Comparison of ENCODE assay signal across 16 cellular contexts in genomic region chr15:83380026-83380425, GRCh38.
A peak's percentile ranks its signal among the peaks of the same experiment; 100 is the strongest.
DNase-seq lines count a peak whose midpoint lies in the region; ATAC-seq and TF ChIP-seq lines count a peak whose summit lies in the region.
"Had no signal": no experiment of that assay in that cellular context is flagged by ENCODE, and none has a peak within 500 bp of the region (broad histone marks: within the 10 kb centered on the region; RNA-seq: fewer than 3 reads in every experiment).

No MANE protein-coding gene starts in this region.

- DNase-seq in GM23248 (peak; percentile 53), PC-3 (peak; percentile 81), smooth muscle cell (lab: John Stamatoyannopoulos, UW; ENCODE audit: unreplicated experiment) (no peak), left ventricle myocardium superior (no peak), aorta (no peak), T-helper 9 cell (no peak)
- DNase-seq in effector memory CD8-positive, alpha-beta T cell: no peak
- DNase-seq: activated T-cell treated with anti-CD3 and anti-CD28 coated beads, Interleukin-2, amount 50 U/mL, for 4 hours; NCI-H1417 treated with DMSO at 0.1 percent for 48 hours had no signal

- POLR2A ChIA-PET in PC-3 (lab: Charles Lee; ENCODE audit: unreplicated experiment): interaction anchor here (0.7 kb wide), 1 partner anchor 87 kb away, joined by 3 read pairs; no protein-coding TSS in a partner anchor

- H3K9me3 ChIP-seq in GM23248 (ENCODE audit: low read depth) (no peaks in the 10 kb centered on the region), PC-3 (ENCODE audit: low read length) (no peaks in the 10 kb centered on the region), esophagus (ENCODE audit: control insufficient read depth in 2 of 2, insufficient read depth in 1 of 2, low read depth in 1 of 2, low read length in 1 of 2) (no peaks in the 10 kb centered on the region), smooth muscle cell (replicated peaks; ENCODE audit: low read depth) (no peaks in the 10 kb centered on the region), aorta (ENCODE audit: control insufficient read depth, low read length) (no peaks in the 10 kb centered on the region)
- H3K9me3 ChIP-seq: right lobe of liver, thoracic aorta had no signal

- CTCF ChIA-PET in PC-3 (lab: Charles Lee): interaction anchor here (0.5 to 1.5 kb wide), 6 partner anchors 55 to 132 kb away, joined by 3 to 23 read pairs (median 4); no protein-coding TSS in a partner anchor

- peak overlapping the region; percentile 65 for H3K4me2 ChIP-seq in GM23248 (ENCODE audit: unreplicated experiment)
- H3K4me2 ChIP-seq in PC-3 (ENCODE audit: low read length): peak overlapping the region; percentile 84
- peak overlapping the region; percentile 29 for H3K4me2 ChIP-seq in smooth muscle cell
- H3K4me2 ChIP-seq: KMS-11 had no signal

- in situ Hi-C loops in GM23248 (cut with MboI): no loop called here

- H3K4me3 Mint-ChIP-seq in effector memory CD8-positive, alpha-beta T cell: no peak overlapping the region
- H3K4me3 Mint-ChIP-seq: activated naive CD8-positive, alpha-beta T cell; activated T-cell treated with anti-CD3 and anti-CD28 coated beads, Interleukin-2, amount 50 U/mL, for 4 hours; CD4-positive, CD25-positive, alpha-beta regulatory T cell had no signal

- ATAC-seq in PC-3: peak; percentile 34
- ATAC-seq in left ventricle myocardium superior: no peak
- no peak for ATAC-seq in effector memory CD8-positive, alpha-beta T cell (replicated peaks)
- no peak for ATAC-seq in aorta (ENCODE audit: low FRiP score)

- no peak overlapping the region; the same call in 1 of the 2 replicates for H3K27ac ChIP-seq in GM23248
- peak overlapping the region; percentile 99 for H3K27ac ChIP-seq in PC-3 (ENCODE audit: low read length)
- H3K27ac ChIP-seq in esophagus (ENCODE audit: low read depth in 2 of 2, low read length in 1 of 2): peak overlapping the region; percentile 64 to 85
- H3K27ac ChIP-seq in smooth muscle cell (ENCODE audit: low read depth): peak overlapping the region; percentile 91
- H3K27ac ChIP-seq in aorta (ENCODE audit: low read depth in 1 of 2, low read length in 2 of 2): no peak overlapping the region
- H3K27ac ChIP-seq: KMS-11, right lobe of liver, thoracic aorta had no signal

- H3K36me3 Mint-ChIP-seq in effector memory CD8-positive, alpha-beta T cell (ENCODE audit: insufficient read depth): no peaks in the 10 kb centered on the region
- H3K36me3 Mint-ChIP-seq: activated naive CD8-positive, alpha-beta T cell; CD4-positive, CD25-positive, alpha-beta regulatory T cell had no signal

- H3K27me3 Mint-ChIP-seq in effector memory CD8-positive, alpha-beta T cell: peaks cover 15 to 58% of the 10 kb centered on the region in 2 donors

- peaks cover 6% of the 10 kb centered on the region; the same call in 1 of the 2 replicates for H3F3A ChIP-seq in GM23248 (ENCODE audit: insufficient read depth)
- peaks cover 6% of the 10 kb centered on the region for H3F3A ChIP-seq in PC-3 (ENCODE audit: low read length, unreplicated experiment)
- H3F3A ChIP-seq in smooth muscle cell (ENCODE audit: low read depth): no peaks in the 10 kb centered on the region

- TSS peak; percentile 84 for BruUV-seq in PC-3 (replicated peaks; lab: Mats Ljungman, UMichigan)

- H3K4me3 ChIP-seq in GM23248 (0 out of 2 replicates have a peak overlapping the region, but pooled peaks have one; percentile 47), PC-3 (ENCODE audit: low read length) (peak overlapping the region; percentile 22; the same call in 1 of the 2 replicates), esophagus (ENCODE audit: low read depth in 1 of 2, low read length in 2 of 2) (no peak overlapping the region), smooth muscle cell (no peak overlapping the region), aorta (ENCODE audit: low read length in 2 of 2) (no peak overlapping the region)
- H3K4me3 ChIP-seq: GM12878, right lobe of liver, thoracic aorta had no signal

- H3K9me2 ChIP-seq in GM23248 (ENCODE audit: insufficient read depth) (no peaks in the 10 kb centered on the region), PC-3 (replicated peaks; ENCODE audit: low read length) (no peaks in the 10 kb centered on the region)

- H3K9ac ChIP-seq in GM23248: no peak overlapping the region
- H3K9ac ChIP-seq in PC-3 (ENCODE audit: low read length): peak overlapping the region; percentile 89
- H3K9ac ChIP-seq in smooth muscle cell (ENCODE audit: low read depth): peak overlapping the region; percentile 78
- H3K9ac ChIP-seq: KMS-11 had no signal

- 29 to 44% methylated on average over 3 of the region's 3 CpGs for WGBS in GM23248 (ENCODE audit: low coverage in 1 of 2, low lambda C conversion rate in 2 of 2, missing lambda C conversion rate in 2 of 2), 2 experiments
- WGBS in esophagus, 2 donors: 37 to 38% methylated on average over 3 of the region's 3 CpGs
- WGBS in smooth muscle cell (ENCODE audit: low lambda C conversion rate): 62% methylated on average over 3 of the region's 3 CpGs
- 52 to 61% methylated on average over 3 of the region's 3 CpGs for WGBS in aorta, 2 donors

- H3K79me2 ChIP-seq in GM23248 (ENCODE audit: insufficient read depth) (no peaks in the 10 kb centered on the region), PC-3 (ENCODE audit: low read length) (no peaks in the 10 kb centered on the region), smooth muscle cell (ENCODE audit: low read depth) (no peaks in the 10 kb centered on the region)

- H3K36me3 ChIP-seq in GM23248 (ENCODE audit: low read depth) (no peaks in the 10 kb centered on the region), PC-3 (ENCODE audit: low read depth, low read length) (no peaks in the 10 kb centered on the region), esophagus (ENCODE audit: control insufficient read depth in 2 of 2, insufficient read depth in 2 of 2, low read length in 1 of 2) (no peaks in the 10 kb centered on the region), smooth muscle cell (ENCODE audit: low read depth) (no peaks in the 10 kb centered on the region), aorta (ENCODE audit: control insufficient read depth in 1 of 2, insufficient read depth in 2 of 2, low read length in 1 of 2) (no peaks in the 10 kb centered on the region)
- H3K36me3 ChIP-seq: right lobe of liver, thoracic aorta had no signal

- no peaks in the 10 kb centered on the region for H3K9me3 Mint-ChIP-seq in effector memory CD8-positive, alpha-beta T cell
- H3K9me3 Mint-ChIP-seq: activated T-cell treated with anti-CD3 and anti-CD28 coated beads, Interleukin-2, amount 50 U/mL, for 4 hours had no signal

- H3K4me1 Mint-ChIP-seq in effector memory CD8-positive, alpha-beta T cell (ENCODE audit: low read depth in 2 of 2): peaks cover 0 to 2% of the 10 kb centered on the region in 2 donors
- H3K4me1 Mint-ChIP-seq: CD4-positive, CD25-positive, alpha-beta regulatory T cell had no signal

- no peaks in the 10 kb centered on the region for H4K20me1 ChIP-seq in GM23248 (ENCODE audit: insufficient read depth)
- H4K20me1 ChIP-seq in PC-3 (ENCODE audit: low read length): no peaks in the 10 kb centered on the region
- H4K20me1 ChIP-seq in smooth muscle cell (ENCODE audit: low read depth): no peaks in the 10 kb centered on the region

- H2AFZ ChIP-seq in GM23248 (peak overlapping the region; percentile 52; the same call in 1 of the 2 replicates), PC-3 (ENCODE audit: low read length) (peak overlapping the region; percentile 68), smooth muscle cell (ENCODE audit: low read depth) (no peak overlapping the region)

- peaks cover 19% of the 10 kb centered on the region for H3K4me1 ChIP-seq in GM23248 (ENCODE audit: insufficient read depth)
- peaks cover 48% of the 10 kb centered on the region for H3K4me1 ChIP-seq in PC-3 (ENCODE audit: insufficient read depth, low read length)
- peaks cover 0 to 19% of the 10 kb centered on the region in 2 donors for H3K4me1 ChIP-seq in esophagus (ENCODE audit: control insufficient read depth in 2 of 2, insufficient read depth in 2 of 2, low read length in 1 of 2)
- no peaks in the 10 kb centered on the region for H3K4me1 ChIP-seq in smooth muscle cell (ENCODE audit: low read depth)
- no peaks in the 10 kb centered on the region for H3K4me1 ChIP-seq in aorta (ENCODE audit: control insufficient read depth in 1 of 2, insufficient read depth in 2 of 2, low read length in 2 of 2)
- H3K4me1 ChIP-seq: right lobe of liver had no signal

- no peak for TF ChIP-seq CTCF in PC-3 (conservative IDR thresholded peaks at IDR 0.05; ENCODE audit: low read depth, low read length)
- TF ChIP-seq CTCF in smooth muscle cell (IDR thresholded peaks at IDR 0.05; ENCODE audit: borderline replicate concordance, insufficient read depth, poor library complexity, severe bottlenecking): no peak

- H3K27ac Mint-ChIP-seq in effector memory CD8-positive, alpha-beta T cell: no peak overlapping the region
- H3K27ac Mint-ChIP-seq: activated naive CD8-positive, alpha-beta T cell; CD4-positive, CD25-positive, alpha-beta regulatory T cell had no signal

- no peaks in the 10 kb centered on the region for H3K27me3 ChIP-seq in GM23248 (replicated peaks; ENCODE audit: insufficient read depth)
- H3K27me3 ChIP-seq in PC-3 (ENCODE audit: low read length): no peaks in the 10 kb centered on the region
- H3K27me3 ChIP-seq in esophagus (ENCODE audit: control insufficient read depth in 1 of 2, insufficient read depth in 2 of 2, low read length in 2 of 2): no peaks in the 10 kb centered on the region
- no peaks in the 10 kb centered on the region for H3K27me3 ChIP-seq in smooth muscle cell (ENCODE audit: low read depth)
- no peaks in the 10 kb centered on the region for H3K27me3 ChIP-seq in aorta (ENCODE audit: control insufficient read depth in 1 of 2, insufficient read depth in 2 of 2, low read length in 1 of 2)
- H3K27me3 ChIP-seq: right lobe of liver had no signal

- intact Hi-C loops in PC-3 (cut with micrococcal nuclease) (loop anchor here (1.0 to 5.0 kb wide), 2 partner anchors 57 to 132 kb away; no protein-coding TSS in a partner anchor), left ventricle myocardium superior (cut with micrococcal nuclease) (no loop called here), aorta (cut with DNase I) (no loop called here)

Comparison
In these comparisons a context has a peak if more than half of its experiments do, and no peak if none do; other contexts are left out.
1. DNase-seq: peak in GM23248 (single experiment) and PC-3 (single experiment); none in smooth muscle cell (single experiment), left ventricle myocardium superior (single experiment), effector memory CD8-positive, alpha-beta T cell (0 of 3), aorta (0 of 2) and T-helper 9 cell (single experiment).
2. H3K27ac ChIP-seq: peak in PC-3 (single experiment), esophagus (2 of 2) and smooth muscle cell (single experiment); none in GM23248 (single experiment) and aorta (0 of 2).
3. H3K4me2 ChIP-seq: peak in every context shown above with its lines; median percentile 84 in PC-3; 65 in GM23248; 29 in smooth muscle cell.
4. H3K4me3 ChIP-seq: peak in GM23248 (single experiment) and PC-3 (single experiment); none in esophagus (0 of 2), smooth muscle cell (single experiment) and aorta (0 of 2).